Comparison of ENCODE assay signal across 23 cellular contexts in genomic region chr9:127033059-127033458, GRCh38.
"Had no signal": no experiment of that assay in that cellular context is flagged by ENCODE, and none has a peak within 500 bp of the region (broad histone marks: within the 10 kb centered on the region; RNA-seq: fewer than 3 reads in every experiment).

No MANE protein-coding gene starts in this region.

- ATAC-seq: heart left ventricle; left cardiac atrium; left lung; mucosa of descending colon; naive thymus-derived CD4-positive, alpha-beta T cell; natural killer cell treated with Interleukin-12 subunit alpha and Interleukin-12 subunit beta and Interleukin-15 and Interleukin-18, amount 100 ng/mL, for 72 hours; sciatic nerve; stimulated activated effector memory CD8-positive, alpha-beta T cell treated with anti-CD3 and anti-CD28 coated beads, Interleukin-12 subunit alpha, Interleukin-12 subunit beta, amount 100 ng/mL, for 72 hours had no signal

- H3K27ac ChIP-seq: heart left ventricle, left lung, prostate gland, skin epidermis, spleen, suprapubic skin had no signal

- H3K36me3 ChIP-seq: heart left ventricle, left lung, ovary, prostate gland, suprapubic skin, tibial nerve had no signal

- H3K4me3 ChIP-seq: heart left ventricle, left lung, lung, mucosa of descending colon, ovary, prostate gland, skin epidermis, spleen, suprapubic skin, tibial nerve had no signal

- H3K9me3 ChIP-seq: heart left ventricle, left lung, mucosa of descending colon, ovary, prostate gland, spleen, suprapubic skin, tibial nerve had no signal

- DNase-seq: heart left ventricle; kidney glomerular epithelial cell; left cardiac atrium; left lung; mesendoderm; midbrain; mucosa of descending colon; naive thymus-derived CD4-positive, alpha-beta T cell; ovary; posterior cingulate gyrus; retina; right cardiac atrium; spleen; stimulated activated CD4-positive, alpha-beta T cell treated with anti-CD3 and anti-CD28 coated beads, Interleukin-4, amount 100 ng/mL, for 24 hours; stimulated activated naive CD4-positive, alpha-beta T cell had no signal

- H3K27me3 ChIP-seq: heart left ventricle, left lung, ovary, spleen, suprapubic skin, tibial nerve had no signal

- H3K4me1 ChIP-seq: left lung, prostate gland had no signal
